Comparison of ENCODE assay signal across 1 cellular context in genomic region chr13:111302045-111302722, GRCh38.
TF ChIP-seq lines count a peak whose summit lies in the region.

No MANE protein-coding gene starts in this region.

TF ChIP-seq in H1, 55 proteins besides CTCF, POLR2A, EP300 and RAD21 (continued from another document):
- TF ChIP-seq, protein P1, sequence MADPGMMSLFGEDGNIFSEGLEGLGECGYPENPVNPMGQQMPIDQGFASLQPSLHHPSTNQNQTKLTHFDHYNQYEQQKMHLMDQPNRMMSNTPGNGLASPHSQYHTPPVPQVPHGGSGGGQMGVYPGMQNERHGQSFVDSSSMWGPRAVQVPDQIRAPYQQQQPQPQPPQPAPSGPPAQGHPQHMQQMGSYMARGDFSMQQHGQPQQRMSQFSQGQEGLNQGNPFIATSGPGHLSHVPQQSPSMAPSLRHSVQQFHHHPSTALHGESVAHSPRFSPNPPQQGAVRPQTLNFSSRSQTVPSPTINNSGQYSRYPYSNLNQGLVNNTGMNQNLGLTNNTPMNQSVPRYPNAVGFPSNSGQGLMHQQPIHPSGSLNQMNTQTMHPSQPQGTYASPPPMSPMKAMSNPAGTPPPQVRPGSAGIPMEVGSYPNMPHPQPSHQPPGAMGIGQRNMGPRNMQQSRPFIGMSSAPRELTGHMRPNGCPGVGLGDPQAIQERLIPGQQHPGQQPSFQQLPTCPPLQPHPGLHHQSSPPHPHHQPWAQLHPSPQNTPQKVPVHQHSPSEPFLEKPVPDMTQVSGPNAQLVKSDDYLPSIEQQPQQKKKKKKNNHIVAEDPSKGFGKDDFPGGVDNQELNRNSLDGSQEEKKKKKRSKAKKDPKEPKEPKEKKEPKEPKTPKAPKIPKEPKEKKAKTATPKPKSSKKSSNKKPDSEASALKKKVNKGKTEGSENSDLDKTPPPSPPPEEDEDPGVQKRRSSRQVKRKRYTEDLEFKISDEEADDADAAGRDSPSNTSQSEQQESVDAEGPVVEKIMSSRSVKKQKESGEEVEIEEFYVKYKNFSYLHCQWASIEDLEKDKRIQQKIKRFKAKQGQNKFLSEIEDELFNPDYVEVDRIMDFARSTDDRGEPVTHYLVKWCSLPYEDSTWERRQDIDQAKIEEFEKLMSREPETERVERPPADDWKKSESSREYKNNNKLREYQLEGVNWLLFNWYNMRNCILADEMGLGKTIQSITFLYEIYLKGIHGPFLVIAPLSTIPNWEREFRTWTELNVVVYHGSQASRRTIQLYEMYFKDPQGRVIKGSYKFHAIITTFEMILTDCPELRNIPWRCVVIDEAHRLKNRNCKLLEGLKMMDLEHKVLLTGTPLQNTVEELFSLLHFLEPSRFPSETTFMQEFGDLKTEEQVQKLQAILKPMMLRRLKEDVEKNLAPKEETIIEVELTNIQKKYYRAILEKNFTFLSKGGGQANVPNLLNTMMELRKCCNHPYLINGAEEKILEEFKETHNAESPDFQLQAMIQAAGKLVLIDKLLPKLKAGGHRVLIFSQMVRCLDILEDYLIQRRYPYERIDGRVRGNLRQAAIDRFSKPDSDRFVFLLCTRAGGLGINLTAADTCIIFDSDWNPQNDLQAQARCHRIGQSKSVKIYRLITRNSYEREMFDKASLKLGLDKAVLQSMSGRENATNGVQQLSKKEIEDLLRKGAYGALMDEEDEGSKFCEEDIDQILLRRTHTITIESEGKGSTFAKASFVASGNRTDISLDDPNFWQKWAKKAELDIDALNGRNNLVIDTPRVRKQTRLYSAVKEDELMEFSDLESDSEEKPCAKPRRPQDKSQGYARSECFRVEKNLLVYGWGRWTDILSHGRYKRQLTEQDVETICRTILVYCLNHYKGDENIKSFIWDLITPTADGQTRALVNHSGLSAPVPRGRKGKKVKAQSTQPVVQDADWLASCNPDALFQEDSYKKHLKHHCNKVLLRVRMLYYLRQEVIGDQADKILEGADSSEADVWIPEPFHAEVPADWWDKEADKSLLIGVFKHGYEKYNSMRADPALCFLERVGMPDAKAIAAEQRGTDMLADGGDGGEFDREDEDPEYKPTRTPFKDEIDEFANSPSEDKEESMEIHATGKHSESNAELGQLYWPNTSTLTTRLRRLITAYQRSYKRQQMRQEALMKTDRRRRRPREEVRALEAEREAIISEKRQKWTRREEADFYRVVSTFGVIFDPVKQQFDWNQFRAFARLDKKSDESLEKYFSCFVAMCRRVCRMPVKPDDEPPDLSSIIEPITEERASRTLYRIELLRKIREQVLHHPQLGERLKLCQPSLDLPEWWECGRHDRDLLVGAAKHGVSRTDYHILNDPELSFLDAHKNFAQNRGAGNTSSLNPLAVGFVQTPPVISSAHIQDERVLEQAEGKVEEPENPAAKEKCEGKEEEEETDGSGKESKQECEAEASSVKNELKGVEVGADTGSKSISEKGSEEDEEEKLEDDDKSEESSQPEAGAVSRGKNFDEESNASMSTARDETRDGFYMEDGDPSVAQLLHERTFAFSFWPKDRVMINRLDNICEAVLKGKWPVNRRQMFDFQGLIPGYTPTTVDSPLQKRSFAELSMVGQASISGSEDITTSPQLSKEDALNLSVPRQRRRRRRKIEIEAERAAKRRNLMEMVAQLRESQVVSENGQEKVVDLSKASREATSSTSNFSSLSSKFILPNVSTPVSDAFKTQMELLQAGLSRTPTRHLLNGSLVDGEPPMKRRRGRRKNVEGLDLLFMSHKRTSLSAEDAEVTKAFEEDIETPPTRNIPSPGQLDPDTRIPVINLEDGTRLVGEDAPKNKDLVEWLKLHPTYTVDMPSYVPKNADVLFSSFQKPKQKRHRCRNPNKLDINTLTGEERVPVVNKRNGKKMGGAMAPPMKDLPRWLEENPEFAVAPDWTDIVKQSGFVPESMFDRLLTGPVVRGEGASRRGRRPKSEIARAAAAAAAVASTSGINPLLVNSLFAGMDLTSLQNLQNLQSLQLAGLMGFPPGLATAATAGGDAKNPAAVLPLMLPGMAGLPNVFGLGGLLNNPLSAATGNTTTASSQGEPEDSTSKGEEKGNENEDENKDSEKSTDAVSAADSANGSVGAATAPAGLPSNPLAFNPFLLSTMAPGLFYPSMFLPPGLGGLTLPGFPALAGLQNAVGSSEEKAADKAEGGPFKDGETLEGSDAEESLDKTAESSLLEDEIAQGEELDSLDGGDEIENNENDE (IDR thresholded peaks at IDR 0.05; ENCODE audit: insufficient replicate concordance, low read length) = no peak
- TF ChIP-seq USF2 (IDR thresholded peaks at IDR 0.05; ENCODE audit: low read length) (no peak), CREB1 (IDR thresholded peaks at IDR 0.05) (no peak)
